11 cellular contexts compared by ENCODE assay signal in genomic region chr1:153959454-153959853, GRCh38. TPM values are rescaled to one million over a fixed set of nuclear protein-coding genes. Genes with fewer than 3 reads are reported as not detected.
DNase-seq lines count a peak whose midpoint lies in the region; ATAC-seq and TF ChIP-seq lines count a peak whose summit lies in the region.
"Had no signal": no experiment of that assay in that cellular context is flagged by ENCODE, and none has a peak within 500 bp of the region (broad histone marks: within the 10 kb centered on the region; RNA-seq: fewer than 3 reads in every experiment).

No MANE protein-coding gene starts in this region.

- H3K9me3 ChIP-seq in heart right ventricle (no peaks in the 10 kb centered on the region), uterus (no peaks in the 10 kb centered on the region)
- no peaks in the 10 kb centered on the region for H3K9me3 ChIP-seq in naive thymus-derived CD4-positive, alpha-beta T cell (ENCODE audit: control insufficient read depth in 2 of 3, low read length in 3 of 3)

- peaks cover 6% of the 10 kb centered on the region for H3K27me3 Mint-ChIP-seq in brain
- no peaks in the 10 kb centered on the region for H3K27me3 Mint-ChIP-seq in naive thymus-derived CD4-positive, alpha-beta T cell

- DNase-seq in heart right ventricle (no peak), Right ventricle myocardium inferior (ENCODE audit: missing footprints) (no peak), uterus (no peak), KBM-7 (no peak), NCI-H2029 treated with DMSO at 0.1 percent for 48 hours (lab: John Stamatoyannopoulos, UW) (no peak), inferior parietal cortex (ENCODE audit: extremely low spot score) (no peak)
- no peak for DNase-seq in naive thymus-derived CD4-positive, alpha-beta T cell
- DNase-seq: activated CD4-positive, alpha-beta T cell treated with anti-CD3 and anti-CD28 coated beads for 48 hours; cerebellar nuclear complex had no signal

- ATAC-seq in heart right ventricle = no peak
- no peak for ATAC-seq in Right ventricle myocardium inferior
- ATAC-seq in naive thymus-derived CD4-positive, alpha-beta T cell = no peak

- H3K36me3 ChIP-seq in heart right ventricle = peaks cover 0 to 35% (median 10%) of the 10 kb centered on the region in 9 donors
- peaks cover 0 to 18% (median under 1%) of the 10 kb centered on the region in 3 experiments for H3K36me3 ChIP-seq in naive thymus-derived CD4-positive, alpha-beta T cell (ENCODE audit: control insufficient read depth in 2 of 3, insufficient read depth in 3 of 3, low read length in 3 of 3)
- H3K36me3 ChIP-seq in uterus = no peaks in the 10 kb centered on the region

- H3K27ac ChIP-seq in heart right ventricle = peak overlapping the region in 9 of 10 donors; percentile 58 to 98 (median 95)
- H3K27ac ChIP-seq in naive thymus-derived CD4-positive, alpha-beta T cell (ENCODE audit: low read depth, low read length) = peak overlapping the region; percentile 92
- peak overlapping the region; percentile 80 to 85 for H3K27ac ChIP-seq in uterus
- H3K27ac ChIP-seq: HL-60 had no signal

- CTCF ChIA-PET in naive thymus-derived CD4-positive, alpha-beta T cell (lab: Charles Lee) = interaction anchor here (0.8 to 1.0 kb wide), 2 partner anchors 16 to 41 kb away, joined by 3 read pairs; no protein-coding TSS in a partner anchor

- no peaks in the 10 kb centered on the region for H3K9me3 Mint-ChIP-seq in brain
- no peaks in the 10 kb centered on the region for H3K9me3 Mint-ChIP-seq in naive thymus-derived CD4-positive, alpha-beta T cell

- WGBS in heart right ventricle, 2 donors = 38 to 46% methylated on average over 3 of the region's 3 CpGs

- no peak for TF ChIP-seq CTCF in heart right ventricle (IDR thresholded peaks at IDR 0.05)
- TF ChIP-seq CTCF in brain (conservative IDR thresholded peaks at IDR 0.05) = no peak
- TF ChIP-seq CTCF in uterus (IDR thresholded peaks at IDR 0.05) = no peak

- TF ChIP-seq POLR2A in uterus (IDR thresholded peaks at IDR 0.05) = no peak

- H3K27ac Mint-ChIP-seq in brain = peak overlapping the region in 4 of 5 experiments; percentile 70 to 91 (median 86)
- H3K27ac Mint-ChIP-seq in naive thymus-derived CD4-positive, alpha-beta T cell = peak overlapping the region in 7 of 9 donors; percentile 44 to 95 (median 90)

- in situ Hi-C loops in KBM-7 (cut with MboI; ENCODE audit: low pct_unique_long_range_greater_than_20kb, low sequenced_read_pairs) = loop anchor here (25.0 kb wide), 2 partner anchors 147 to 422 kb away; partner anchors contain the start of genes S100A3, S100A4, S100A5 and S100A6

- H3K4me1 Mint-ChIP-seq in brain = peaks cover 75% of the 10 kb centered on the region
- H3K4me1 Mint-ChIP-seq in naive thymus-derived CD4-positive, alpha-beta T cell = peaks cover 35 to 71% (median 68%) of the 10 kb centered on the region in 7 donors

- peaks cover 15% of the 10 kb centered on the region for H3K36me3 Mint-ChIP-seq in brain
- peaks cover 0 to 13% (median 0%) of the 10 kb centered on the region in 5 donors for H3K36me3 Mint-ChIP-seq in naive thymus-derived CD4-positive, alpha-beta T cell

- H3K27me3 ChIP-seq in heart right ventricle (no peaks in the 10 kb centered on the region), uterus (no peaks in the 10 kb centered on the region)
- no peaks in the 10 kb centered on the region for H3K27me3 ChIP-seq in naive thymus-derived CD4-positive, alpha-beta T cell (ENCODE audit: control insufficient read depth in 2 of 2, insufficient read depth in 2 of 2, low read length in 2 of 2)

- peak overlapping the region; percentile 58 to 99 (median 97) for H3K4me3 Mint-ChIP-seq in brain
- peak overlapping the region in 3 of 10 donors; percentile 39 to 100 (median 50) for H3K4me3 Mint-ChIP-seq in naive thymus-derived CD4-positive, alpha-beta T cell

- intact Hi-C loops in heart right ventricle (cut with DNase I) = loop anchor here in 1 of 10 donors (10.0 kb wide), 1 partner anchor 165 kb away; no protein-coding TSS in a partner anchor
- intact Hi-C loops in Right ventricle myocardium inferior (cut with DNase I) = loop anchor here (5.0 kb wide), 1 partner anchor 162 kb away; no protein-coding TSS in a partner anchor
- intact Hi-C loops in naive thymus-derived CD4-positive, alpha-beta T cell (cut with micrococcal nuclease) = loop anchor here (2.0 to 5.0 kb wide), 8 partner anchors 17 to 1898 kb away; partner anchors contain the start of genes GATAD2B (in 1 of the 2), GON4L (in 1 of the 2), HAX1 (in 1 of the 2) and ILF2 (in 1 of the 2)
- intact Hi-C loops in uterus (cut with DNase I; ENCODE audit: low total_unique reads) = no loop called here

- POLR2A ChIA-PET in naive thymus-derived CD4-positive, alpha-beta T cell (lab: Charles Lee) = interaction anchor here (0.6 to 12.8 kb wide), 7 partner anchors 9 to 231 kb away, joined by 3 to 159 read pairs (median 30); partner anchors contain the start of genes CREB3L4, DENND4B, INTS3 and JTB

- H3K4me3 ChIP-seq in heart right ventricle (peak overlapping the region in 1 of 10 donors; percentile 98), uterus (no peak overlapping the region)
- H3K4me3 ChIP-seq in naive thymus-derived CD4-positive, alpha-beta T cell (ENCODE audit: low read length) = no peak overlapping the region

- H3K4me1 ChIP-seq in heart right ventricle (peaks cover 18 to 84% (median 63%) of the 10 kb centered on the region in 9 donors), uterus (peaks cover 6 to 27% of the 10 kb centered on the region in 2 donors)
- H3K4me1 ChIP-seq in naive thymus-derived CD4-positive, alpha-beta T cell (ENCODE audit: control insufficient read depth in 2 of 2, insufficient read depth in 2 of 2, low read length in 2 of 2) = peaks cover 35 to 43% of the 10 kb centered on the region in 2 donors

RNA-seq across cellular contexts. Expression of gene CRTC2, which starts 1.0 kb away (rescaled TPM):
- 10 to 100 TPM; 14.6 to 25.6 (median 18.0) TPM for total RNA-seq in heart right ventricle
- 10 to 100 TPM; 19.2 to 50.5 TPM for polyA plus RNA-seq in heart right ventricle
- total RNA-seq in Right ventricle myocardium inferior = 19.3 TPM
- 39.3 TPM for polyA plus RNA-seq in brain (ENCODE audit: insufficient read depth, low read depth, low replicate concordance)
- 100 to 1,000 TPM in 4 of 5 experiments, 10 to 100 TPM in 1; 86.1 to 157 (median 119) TPM for total RNA-seq in naive thymus-derived CD4-positive, alpha-beta T cell
- 10 to 100 TPM; 25.2 to 44.8 TPM for polyA plus RNA-seq in naive thymus-derived CD4-positive, alpha-beta T cell
- 10 to 100 TPM in 2 of 4 donors, 1 to 10 TPM in 2; 5.9 to 57.2 (median 15.5) TPM for total RNA-seq in uterus

RNA-seq across cellular contexts. Expression of gene SLC39A1, which starts 3.9 kb away (rescaled TPM):
- total RNA-seq in heart right ventricle (10 to 100 TPM; 27.6 to 63.0 (median 34.3) TPM), Right ventricle myocardium inferior (48.9 TPM), uterus (10 to 100 TPM; 66.3 to 96.2 (median 83.6) TPM)
- polyA plus RNA-seq in heart right ventricle (100 to 1,000 TPM in 1 of 2 donors, 10 to 100 TPM in 1; 24.6 to 102 TPM), brain (ENCODE audit: insufficient read depth, low read depth, low replicate concordance) (52.2 TPM)
- 10 to 100 TPM; 14.4 to 53.2 (median 18.7) TPM for total RNA-seq in naive thymus-derived CD4-positive, alpha-beta T cell
- 10 to 100 TPM; 27.8 to 37.4 TPM for polyA plus RNA-seq in naive thymus-derived CD4-positive, alpha-beta T cell

RNA-seq across cellular contexts. Expression of gene CREB3L4, which starts 8.2 kb away (rescaled TPM):
- total RNA-seq in heart right ventricle (1 to 10 TPM; 2.9 to 8.5 (median 4.1) TPM), Right ventricle myocardium inferior (4.9 TPM), uterus (10 to 100 TPM in 3 of 4 donors, 1 to 10 TPM in 1; 1.8 to 16.1 (median 13.0) TPM)
- polyA plus RNA-seq in heart right ventricle (1 to 10 TPM; 5.6 to 7.6 TPM), brain (ENCODE audit: insufficient read depth, low read depth, low replicate concordance) (44.9 TPM)
- 1 to 10 TPM; 4.6 to 8.4 (median 7.0) TPM for total RNA-seq in naive thymus-derived CD4-positive, alpha-beta T cell
- polyA plus RNA-seq in naive thymus-derived CD4-positive, alpha-beta T cell = 1 to 10 TPM; 6.2 to 7.7 TPM

RNA-seq across cellular contexts. Expression of gene DENND4B, which starts 12.9 kb away (rescaled TPM):
- 10 to 100 TPM; 29.4 to 60.4 (median 39.0) TPM for total RNA-seq in heart right ventricle
- polyA plus RNA-seq in heart right ventricle = 10 to 100 TPM; 23.7 to 68.2 TPM
- 51.6 TPM for total RNA-seq in Right ventricle myocardium inferior
- polyA plus RNA-seq in brain (ENCODE audit: insufficient read depth, low read depth, low replicate concordance) = 27.6 TPM
- 100 to 1,000 TPM; 148 to 223 (median 197) TPM for total RNA-seq in naive thymus-derived CD4-positive, alpha-beta T cell
- 10 to 100 TPM; 12.5 to 27.0 TPM for polyA plus RNA-seq in naive thymus-derived CD4-positive, alpha-beta T cell
- total RNA-seq in uterus = 10 to 100 TPM in 3 of 4 donors, 1 to 10 TPM in 1; 5.6 to 94.9 (median 30.1) TPM

RNA-seq across cellular contexts. Expression of gene JTB, which starts 18.0 kb away (rescaled TPM):
- total RNA-seq in heart right ventricle (10 to 100 TPM; 49.4 to 94.7 (median 56.8) TPM), Right ventricle myocardium inferior (76.8 TPM), uterus (100 to 1,000 TPM in 3 of 4 donors, 10 to 100 TPM in 1; 91.1 to 253 (median 175) TPM)
- polyA plus RNA-seq in heart right ventricle (100 to 1,000 TPM in 1 of 2 donors, 10 to 100 TPM in 1; 80.9 to 225 TPM), brain (ENCODE audit: insufficient read depth, low read depth, low replicate concordance) (133 TPM)
- total RNA-seq in naive thymus-derived CD4-positive, alpha-beta T cell = 100 to 1,000 TPM in 3 of 5 experiments, 10 to 100 TPM in 2; 78.4 to 134 (median 104) TPM
- polyA plus RNA-seq in naive thymus-derived CD4-positive, alpha-beta T cell = 100 to 1,000 TPM; 294 to 319 TPM
